Comparison of ENCODE assay signal across 19 cellular contexts in the genomic region with DNA sequence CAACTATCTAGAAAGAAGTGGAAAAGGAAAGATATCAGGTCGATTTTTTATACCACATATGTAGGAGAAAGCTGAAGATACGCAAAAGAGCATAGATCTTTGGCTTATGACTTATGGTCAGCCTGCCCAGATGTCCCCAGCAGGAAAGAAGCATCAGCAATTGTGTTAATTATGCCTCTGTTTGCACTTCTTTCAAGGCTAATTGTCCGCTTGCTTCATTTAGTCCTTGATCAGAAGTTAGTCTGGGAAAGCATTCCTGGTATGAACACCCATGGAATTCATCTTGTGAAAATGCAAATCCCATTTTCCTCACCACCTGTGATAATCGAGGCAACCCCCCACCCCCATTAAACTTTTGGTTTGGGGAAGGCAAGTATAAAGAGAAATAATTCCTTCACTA.
"Had no signal": no experiment of that assay in that cellular context is flagged by ENCODE, and none has a peak within 500 bp of the region (broad histone marks: within the 10 kb centered on the region; RNA-seq: fewer than 3 reads in every experiment).

No MANE protein-coding gene starts in this region.

- DNase-seq: activated T-cell treated with anti-CD3 and anti-CD28 coated beads, Interleukin-2, amount 50 U/mL, for 1 hour; brain microvascular endothelial cell; central memory CD4-positive, alpha-beta T cell; effector memory CD4-positive, alpha-beta T cell; esophagus squamous epithelium; heart left ventricle; kidney glomerular epithelial cell; left lung; naive thymus-derived CD4-positive, alpha-beta T cell; spleen; stimulated activated CD4-positive, alpha-beta T cell treated with anti-CD3 and anti-CD28 coated beads, Interleukin-4, amount 100 ng/mL, for 1 hour; stimulated activated naive CD4-positive, alpha-beta T cell; T-cell; upper lobe of left lung had no signal

- H3K27ac Mint-ChIP-seq: activated naive CD4-positive, alpha-beta T cell treated with anti-CD3 and anti-CD28 coated beads, Interleukin-2, amount 50 U/mL, for 72 hours; naive thymus-derived CD4-positive, alpha-beta T cell; T-cell; T-helper 2 cell treated with Interferon-gamma antibody and Interleukin-4, amounts not matched to agents 5 μg/mL and 100 μg/mL, for 36 hours had no signal

- H3K27ac ChIP-seq: ascending aorta, brain microvascular endothelial cell, esophagus squamous epithelium, heart left ventricle, left lung, spleen, thoracic aorta, upper lobe of left lung had no signal

- H3K9me3 ChIP-seq: ascending aorta, esophagus squamous epithelium, heart left ventricle, left lung, spleen, thoracic aorta, upper lobe of left lung had no signal

- H3K36me3 Mint-ChIP-seq: activated naive CD4-positive, alpha-beta T cell treated with anti-CD3 and anti-CD28 coated beads, Interleukin-2, amount 50 U/mL, for 72 hours; naive thymus-derived CD4-positive, alpha-beta T cell; T-cell had no signal

- H3K4me1 ChIP-seq: ascending aorta, heart left ventricle, left lung, spleen, upper lobe of left lung had no signal

- H3K27me3 ChIP-seq: ascending aorta, brain microvascular endothelial cell, esophagus squamous epithelium, heart left ventricle, left lung, spleen, upper lobe of left lung had no signal

- H3K4me1 Mint-ChIP-seq: T-cell had no signal

- H3K9me3 Mint-ChIP-seq: activated naive CD4-positive, alpha-beta T cell treated with anti-CD3 and anti-CD28 coated beads, Interleukin-2, amount 50 U/mL, for 72 hours; naive thymus-derived CD4-positive, alpha-beta T cell; T-cell; T-helper 2 cell treated with Interferon-gamma antibody and Interleukin-4, amounts not matched to agents 5 μg/mL and 100 μg/mL, for 36 hours had no signal

- H3K36me3 ChIP-seq: brain microvascular endothelial cell, upper lobe of left lung had no signal

- H3K4me3 ChIP-seq: ascending aorta, esophagus squamous epithelium, heart left ventricle, left lung, lung, spleen, thoracic aorta, upper lobe of left lung had no signal

- H3K4me3 Mint-ChIP-seq: naive thymus-derived CD4-positive, alpha-beta T cell; T-cell; T-helper 2 cell treated with Interferon-gamma antibody and Interleukin-4, amounts not matched to agents 5 μg/mL and 100 μg/mL, for 36 hours had no signal
